Comparison of ENCODE assay signal across 26 cellular contexts in genomic region chr2:62250239-62250638, GRCh38.
"Had no signal": no experiment of that assay in that cellular context is flagged by ENCODE, and none has a peak within 500 bp of the region (broad histone marks: within the 10 kb centered on the region; RNA-seq: fewer than 3 reads in every experiment).

No MANE protein-coding gene starts in this region.

- H3K27me3 ChIP-seq: colonic mucosa, esophagus squamous epithelium, gastrocnemius medialis, heart right ventricle, left lung had no signal

- H3K27ac Mint-ChIP-seq: dendritic cell treated with granulocyte-macrophage colony-stimulating factor and Interleukin-4, amounts not matched to agents 40 ng/mL and 50 ng/mL, for 4 days; effector memory CD8-positive, alpha-beta T cell; endodermal cell; mesothelial cell of epicardium had no signal

- H3K4me1 Mint-ChIP-seq: endodermal cell had no signal

- ATAC-seq: effector memory CD8-positive, alpha-beta T cell; esophagus mucosa; gastrocnemius medialis; heart right ventricle; left cardiac atrium; left lung; left ventricle myocardium superior; lower lobe of right lung; mucosa of descending colon had no signal

- H3K4me3 Mint-ChIP-seq: dendritic cell treated with granulocyte-macrophage colony-stimulating factor and Interleukin-4, amounts not matched to agents 40 ng/mL and 50 ng/mL, for 4 days; effector memory CD8-positive, alpha-beta T cell; endodermal cell; mesothelial cell of epicardium had no signal

- H3K36me3 Mint-ChIP-seq: mesothelial cell of epicardium had no signal

- H3K9me3 ChIP-seq: colonic mucosa, esophagus squamous epithelium, gastrocnemius medialis, left lung, lower lobe of right lung, mucosa of descending colon had no signal

- FAIRE-seq: endometrium, islet of Langerhans, keratinocyte had no signal

- H3K4me1 ChIP-seq: colonic mucosa, esophagus squamous epithelium, gastrocnemius medialis, heart right ventricle, left lung, lower lobe of right lung had no signal

- H3K27ac ChIP-seq: colonic mucosa, epithelial cell of prostate, esophagus squamous epithelium, gastrocnemius medialis, heart right ventricle, left lung, lower lobe of right lung had no signal

- H3K4me3 ChIP-seq: colonic mucosa, esophagus squamous epithelium, gastrocnemius medialis, heart right ventricle, left lung, lower lobe of right lung, mucosa of descending colon had no signal

- H3K36me3 ChIP-seq: colonic mucosa, esophagus squamous epithelium, gastrocnemius medialis, heart right ventricle, left lung, lower lobe of right lung had no signal

- DNase-seq: colonic mucosa; cortex of kidney; effector CD8-positive, alpha-beta T cell; effector memory CD8-positive, alpha-beta T cell; endodermal cell; erythroblast; esophagus squamous epithelium; foreskin fibroblast; foreskin melanocyte; gastrocnemius medialis; glutamatergic neuron; heart right ventricle; hippocampal formation; left cardiac atrium; left lung; left ventricle myocardium superior; lower lobe of right lung; mesenchymal stem cell; mucosa of descending colon had no signal

- H3K9me3 Mint-ChIP-seq: dendritic cell treated with granulocyte-macrophage colony-stimulating factor and Interleukin-4, amounts not matched to agents 40 ng/mL and 50 ng/mL, for 4 days; effector memory CD8-positive, alpha-beta T cell had no signal
